ENCODE assay signal across 12 cellular contexts in genomic region chr14:90905531-90905930, GRCh38.
DNase-seq lines count a peak whose midpoint lies in the region; ATAC-seq, FAIRE-seq and TF ChIP-seq lines count a peak whose summit lies in the region.
"Had no signal": no experiment of that assay in that cellular context is flagged by ENCODE, and none has a peak within 500 bp of the region (broad histone marks: within the 10 kb centered on the region; RNA-seq: fewer than 3 reads in every experiment).

No MANE protein-coding gene starts in this region.

- H3K36me3 ChIP-seq in CD4-positive, CD25-positive, alpha-beta regulatory T cell (ENCODE audit: control insufficient read depth, insufficient read depth, low read length): peaks cover 15% of the 10 kb centered on the region
- peaks cover 0 to 22% (median 5%) of the 10 kb centered on the region in 4 donors for H3K36me3 ChIP-seq in sigmoid colon
- H3K36me3 ChIP-seq in psoas muscle (ENCODE audit: insufficient read depth in 1 of 2, low read depth in 1 of 2): peaks cover 0 to 6% of the 10 kb centered on the region in 2 donors
- H3K36me3 ChIP-seq: BLaER1 had no signal

- H3K9me3 Mint-ChIP-seq in CD4-positive, CD25-positive, alpha-beta regulatory T cell: no peaks in the 10 kb centered on the region
- no peaks in the 10 kb centered on the region for H3K9me3 Mint-ChIP-seq in WTC11

- H3K4me3 ChIP-seq in CD4-positive, CD25-positive, alpha-beta regulatory T cell (ENCODE audit: low read depth, low read length): no peak overlapping the region
- H3K4me3 ChIP-seq in sigmoid colon: no peak overlapping the region
- H3K4me3 ChIP-seq in psoas muscle: no peak overlapping the region
- H3K4me3 ChIP-seq: BLaER1 had no signal

- ATAC-seq in CD4-positive, CD25-positive, alpha-beta regulatory T cell (ENCODE audit: low read depth in 2 of 2): peak; percentile 36 to 59
- ATAC-seq in GM18909 (IDR thresholded peaks at IDR 0.05; ENCODE audit: poor library complexity, unreplicated experiment): peak; percentile 87
- ATAC-seq in HG02623 (IDR thresholded peaks at IDR 0.05; ENCODE audit: unreplicated experiment): peak; percentile 75
- peak; percentile 87 for ATAC-seq in HG03565 (IDR thresholded peaks at IDR 0.05; ENCODE audit: unreplicated experiment)
- no peak for ATAC-seq in psoas muscle
- no peak for ATAC-seq in WTC11

- no peak for TF ChIP-seq POLR2A in sigmoid colon (IDR thresholded peaks at IDR 0.05)

- no peak for FAIRE-seq in HTR-8/SVneo (lab: Jason Lieb, UNC)

- peak overlapping the region in 2 of 3 donors; percentile 59 to 83 for H3K27ac Mint-ChIP-seq in CD4-positive, CD25-positive, alpha-beta regulatory T cell
- H3K27ac Mint-ChIP-seq in WTC11: no peak overlapping the region

- no peak for TF ChIP-seq CTCF in sigmoid colon (IDR thresholded peaks at IDR 0.05)
- no peak for TF ChIP-seq CTCF in psoas muscle (IDR thresholded peaks at IDR 0.05)
- TF ChIP-seq CTCF in WTC11 (IDR thresholded peaks at IDR 0.05): no peak

- TF ChIP-seq EP300 in sigmoid colon (IDR thresholded peaks at IDR 0.05): no peak

- H3K4me1 Mint-ChIP-seq in CD4-positive, CD25-positive, alpha-beta regulatory T cell: peaks cover 2 to 22% (median 14%) of the 10 kb centered on the region in 4 donors
- 0 out of 2 replicates have a peak, but pooled peaks cover 2% of the 10 kb centered on the region for H3K4me1 Mint-ChIP-seq in WTC11

- H3K4me3 Mint-ChIP-seq in CD4-positive, CD25-positive, alpha-beta regulatory T cell: no peak overlapping the region
- no peak overlapping the region for H3K4me3 Mint-ChIP-seq in WTC11

- H3K27ac ChIP-seq in CD4-positive, CD25-positive, alpha-beta regulatory T cell (ENCODE audit: insufficient read depth, low read length, poor library complexity, severe bottlenecking): no peak overlapping the region
- H3K27ac ChIP-seq in sigmoid colon (no peak overlapping the region), psoas muscle (no peak overlapping the region)
- H3K27ac ChIP-seq: BLaER1 had no signal

- peak in 1 of 3 donors; percentile 28 for DNase-seq in CD4-positive, CD25-positive, alpha-beta regulatory T cell
- DNase-seq in HTR-8/SVneo (ENCODE audit: insufficient read length, low spot score): no peak
- DNase-seq in sigmoid colon: no peak
- DNase-seq in psoas muscle: no peak
- no peak for DNase-seq in WTC11 (ENCODE audit: low spot score)
- DNase-seq: islet precursor cell, NCI-H1105, SHP77 had no signal

- POLR2A ChIA-PET in WTC11 (lab: Charles Lee): interaction anchor here (0.5 kb wide), 1 partner anchor 1113 kb away, joined by 4 read pairs; no protein-coding TSS in a partner anchor

- H3K27me3 ChIP-seq in CD4-positive, CD25-positive, alpha-beta regulatory T cell (ENCODE audit: control insufficient read depth, insufficient read depth, low read length): no peaks in the 10 kb centered on the region
- H3K27me3 ChIP-seq in sigmoid colon (no peaks in the 10 kb centered on the region), psoas muscle (ENCODE audit: insufficient read depth in 3 of 3, low read length in 2 of 3) (no peaks in the 10 kb centered on the region)
- H3K27me3 ChIP-seq: BLaER1 had no signal

- intact Hi-C loops in sigmoid colon (cut with DNase I) (no loop called here), psoas muscle (cut with DNase I) (loop anchor here (5.0 to 10.0 kb wide), 2 partner anchors 149 to 382 kb away; no protein-coding TSS in a partner anchor)

- peaks cover 34% of the 10 kb centered on the region for H3K36me3 Mint-ChIP-seq in CD4-positive, CD25-positive, alpha-beta regulatory T cell
- no peaks in the 10 kb centered on the region for H3K36me3 Mint-ChIP-seq in WTC11

- H3K9me3 ChIP-seq in CD4-positive, CD25-positive, alpha-beta regulatory T cell (ENCODE audit: control insufficient read depth in 2 of 2, low read length in 2 of 2): no peaks in the 10 kb centered on the region
- H3K9me3 ChIP-seq in sigmoid colon: no peaks in the 10 kb centered on the region
- H3K9me3 ChIP-seq in psoas muscle: no peaks in the 10 kb centered on the region
- H3K9me3 ChIP-seq: BLaER1 had no signal

- H3K27me3 Mint-ChIP-seq in CD4-positive, CD25-positive, alpha-beta regulatory T cell: no peaks in the 10 kb centered on the region
- no peaks in the 10 kb centered on the region for H3K27me3 Mint-ChIP-seq in WTC11 (ENCODE audit: low read depth)

- H3K4me1 ChIP-seq in CD4-positive, CD25-positive, alpha-beta regulatory T cell (ENCODE audit: control insufficient read depth, insufficient read depth, low read length, poor library complexity, severe bottlenecking): no peaks in the 10 kb centered on the region
- H3K4me1 ChIP-seq in sigmoid colon (peaks cover 0 to 7% (median 4%) of the 10 kb centered on the region in 4 donors), psoas muscle (no peaks in the 10 kb centered on the region)
- H3K4me1 ChIP-seq: BLaER1 had no signal

- CTCF ChIA-PET in WTC11 (lab: Charles Lee): interaction anchor here (0.7 kb wide), 1 partner anchor 512 kb away, joined by 3 read pairs; the partner anchor contains the start of gene CCDC88C

TF ChIP-seq in WTC11, 78 proteins besides CTCF, POLR2A, EP300 and RAD21:
- TF ChIP-seq ZNF263 (CRISPR knock-in tag; IDR thresholded peaks at IDR 0.05; ENCODE audit: low read depth) (no peak), ZNF423 (CRISPR knock-in tag; IDR thresholded peaks at IDR 0.05) (no peak), FOXP4 (CRISPR knock-in tag; IDR thresholded peaks at IDR 0.05) (no peak), NFE2L1 (CRISPR knock-in tag; IDR thresholded peaks at IDR 0.05) (no peak), TEAD4 (CRISPR knock-in tag; IDR thresholded peaks at IDR 0.05) (no peak), NR1H2 (CRISPR knock-in tag; IDR thresholded peaks at IDR 0.05) (no peak)
- TF ChIP-seq, protein P1, sequence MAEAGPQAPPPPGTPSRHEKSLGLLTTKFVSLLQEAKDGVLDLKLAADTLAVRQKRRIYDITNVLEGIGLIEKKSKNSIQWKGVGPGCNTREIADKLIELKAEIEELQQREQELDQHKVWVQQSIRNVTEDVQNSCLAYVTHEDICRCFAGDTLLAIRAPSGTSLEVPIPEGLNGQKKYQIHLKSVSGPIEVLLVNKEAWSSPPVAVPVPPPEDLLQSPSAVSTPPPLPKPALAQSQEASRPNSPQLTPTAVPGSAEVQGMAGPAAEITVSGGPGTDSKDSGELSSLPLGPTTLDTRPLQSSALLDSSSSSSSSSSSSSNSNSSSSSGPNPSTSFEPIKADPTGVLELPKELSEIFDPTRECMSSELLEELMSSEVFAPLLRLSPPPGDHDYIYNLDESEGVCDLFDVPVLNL (CRISPR knock-in tag; IDR thresholded peaks at IDR 0.05; ENCODE audit: borderline replicate concordance, low read depth): no peak

Comparison
In these comparisons a context has a peak if more than half of its experiments do, and no peak if none do; other contexts are left out.
1. ATAC-seq: peak in CD4-positive, CD25-positive, alpha-beta regulatory T cell (2 of 2), GM18909 (single experiment), HG02623 (single experiment) and HG03565 (single experiment); none in psoas muscle (0 of 4) and WTC11 (single experiment).